In the genomic region with DNA sequence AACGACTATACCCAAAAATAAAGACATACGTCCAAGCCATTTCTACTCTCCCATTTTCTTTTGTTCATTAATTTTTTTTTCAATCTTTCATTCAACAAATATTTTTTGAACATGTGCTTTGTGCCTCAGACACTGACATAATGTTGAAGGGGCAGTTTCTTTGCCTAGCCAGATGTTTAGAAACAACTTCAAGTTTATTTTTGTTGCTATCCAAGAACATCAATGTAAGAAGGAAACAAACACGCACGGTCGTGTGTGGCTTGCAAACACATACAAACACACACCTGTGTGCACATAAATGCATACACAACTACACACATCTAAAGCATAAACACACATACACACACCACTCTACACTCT, we compare ENCODE assay signal across 28 cellular contexts. TPM values are rescaled to one million over a fixed set of nuclear protein-coding genes. Genes with fewer than 3 reads are reported as not detected.
DNase-seq lines count a peak whose midpoint lies in the region; ATAC-seq, FAIRE-seq and TF ChIP-seq lines count a peak whose summit lies in the region.
"Had no signal": no experiment of that assay in that cellular context is flagged by ENCODE, and none has a peak within 500 bp of the region (broad histone marks: within the 10 kb centered on the region; RNA-seq: fewer than 3 reads in every experiment).

No MANE protein-coding gene starts in this region.

- DNase-seq in MCF 10A (ENCODE audit: unreplicated experiment) (no peak), mammary epithelial cell (no peak), HepG2 (ENCODE audit: low spot score) (no peak), osteocyte (ENCODE audit: extremely low spot score, unreplicated experiment) (no peak), SW480 (ENCODE audit: low spot score) (no peak), 8988T (no peak), putamen (ENCODE audit: low spot score) (no peak), islet precursor cell (no peak)
- DNase-seq: activated CD4-positive, alpha-beta T cell treated with anti-CD3 and anti-CD28 coated beads, Interleukin-2, amount 50 U/mL, for 4 hours; activated CD4-positive, CD25-positive, alpha-beta regulatory T cell; activated T-cell treated with anti-CD3 and anti-CD28 coated beads, Interleukin-2, amount 50 U/mL, for 72 hours; central memory CD4-positive, alpha-beta T cell; esophagus squamous epithelium; foreskin keratinocyte; heart right ventricle; lower lobe of right lung; NCI-H510A; SK-N-SH; upper lobe of right lung had no signal

- POLR2A ChIA-PET in MCF 10A (lab: Yijun Ruan, JAX) = interaction anchor here (2.2 kb wide), 1 partner anchor 13 kb away, joined by 16 read pairs; no protein-coding TSS in a partner anchor
- POLR2A ChIA-PET in HepG2 (lab: Yijun Ruan, JAX) = interaction anchor here (0.8 to 5.0 kb wide), 22 partner anchors 9 to 255 kb away, joined by 3 to 141 read pairs (median 6); a partner anchor contains a TSS

- ATAC-seq in HepG2 = no peak
- ATAC-seq: activated T-cell treated with anti-CD3 and anti-CD28 coated beads, Interleukin-2, amount 50 U/mL, for 72 hours; foreskin keratinocyte; stimulated activated memory B cell treated with anti-CD40 and anti-IgM and Interleukin-4, amounts not matched to agents 10 μg/mL and 1 μg/mL and 100 μg/mL, for 72 hours had no signal

- H3K4me1 ChIP-seq in mammary epithelial cell (ENCODE audit: insufficient read depth, low read length) (peaks cover 21% of the 10 kb centered on the region), HepG2 (ENCODE audit: insufficient read depth, low read length) (peaks cover 69% of the 10 kb centered on the region)

- H3K79me2 ChIP-seq in mammary epithelial cell (ENCODE audit: insufficient read depth, low read length) (no peaks in the 10 kb centered on the region), HepG2 (ENCODE audit: insufficient read depth, low read length) (no peaks in the 10 kb centered on the region)

- CTCF ChIA-PET in MCF 10A (lab: Yijun Ruan, JAX) (interaction anchor here (0.5 to 2.5 kb wide), 4 partner anchors 12 to 266 kb away, joined by 3 to 14 read pairs (median 5); no protein-coding TSS in a partner anchor), mammary epithelial cell (lab: Charles Lee; ENCODE audit: low non-redundant PET) (no interaction called here), HepG2 (lab: Yijun Ruan, JAX; ENCODE audit: low intra/inter-chr PET ratio, low total read pairs) (no interaction called here)

- H3K4me3 ChIP-seq in mammary epithelial cell (replicated peaks in 1 of 3; ENCODE audit: insufficient read depth in 1 of 3, low read depth in 2 of 3, low read length in 3 of 3) = no peak overlapping the region
- no peak overlapping the region; a peak in 1 of 6 replicates for H3K4me3 ChIP-seq in HepG2 (replicated peaks in 1 of 3; ENCODE audit: insufficient read depth in 1 of 3, low read depth in 2 of 3, low read length in 3 of 3)
- H3K4me3 ChIP-seq: ascending aorta, esophagus squamous epithelium, heart right ventricle, lower lobe of right lung, upper lobe of right lung had no signal

- H2AFZ ChIP-seq in mammary epithelial cell (ENCODE audit: low read depth, low read length) (no peak overlapping the region), HepG2 (ENCODE audit: low read length) (no peak overlapping the region)

- no peak for TF ChIP-seq POLR2A in HepG2 (IDR thresholded peaks at IDR 0.05; ENCODE audit: insufficient read depth in 1 of 2, low read depth in 2 of 2, low read length in 2 of 2)

- H4K20me1 ChIP-seq in mammary epithelial cell (ENCODE audit: insufficient read depth, low read length) = no peaks in the 10 kb centered on the region
- H4K20me1 ChIP-seq in HepG2 (ENCODE audit: insufficient read depth, low read length) = no peaks in the 10 kb centered on the region

- intact Hi-C loops in MCF 10A (cut with micrococcal nuclease) = no loop called here
- intact Hi-C loops in mammary epithelial cell (cut with micrococcal nuclease) = no loop called here
- intact Hi-C loops in HepG2 (cut with micrococcal nuclease; ENCODE audit: unreplicated experiment) = loop anchor here (2.0 kb wide), 1 partner anchor 62 kb away; no protein-coding TSS in a partner anchor

- TF ChIP-seq EP300 in HepG2 (IDR thresholded peaks at IDR 0.05; ENCODE audit: low read depth in 2 of 2, low read length in 2 of 2) (no peak), HepG2 (CRISPR knock-in tag; IDR thresholded peaks at IDR 0.05; ENCODE audit: borderline replicate concordance) (no peak)

- no peak overlapping the region for H3K4me2 ChIP-seq in mammary epithelial cell (ENCODE audit: insufficient read depth, low read depth, low read length)
- H3K4me2 ChIP-seq in HepG2 (ENCODE audit: low read depth, low read length) = peak overlapping the region; percentile 85
- H3K4me2 ChIP-seq: SK-N-SH had no signal

- H3K27me3 Mint-ChIP-seq in MCF 10A (ENCODE audit: insufficient read depth, unreplicated experiment) (no peaks in the 10 kb centered on the region), osteocyte (ENCODE audit: unreplicated experiment) (no peaks in the 10 kb centered on the region)

- H3K27ac ChIP-seq in mammary epithelial cell (ENCODE audit: insufficient read depth, low read depth, low read length) = no peak overlapping the region
- H3K27ac ChIP-seq in HepG2 (ENCODE audit: extremely low read length, insufficient read depth, low read length) = peak overlapping the region; percentile 95
- H3K27ac ChIP-seq: foreskin keratinocyte, lower lobe of right lung, upper lobe of right lung had no signal

- dilution Hi-C loops in mammary epithelial cell (cut with HindIII; ENCODE audit: low sequenced_read_pairs) = no loop called here

- BruUV-seq in MCF 10A (replicated peaks; lab: Mats Ljungman, UMichigan) (no TSS peak), mammary epithelial cell (replicated peaks; lab: Mats Ljungman, UMichigan) (no TSS peak), HepG2 (replicated peaks; lab: Mats Ljungman, UMichigan) (TSS peak; percentile 93)

- H3K9me3 ChIP-seq in mammary epithelial cell (replicated peaks; ENCODE audit: insufficient read depth, low read length) = no peaks in the 10 kb centered on the region
- H3K9me3 ChIP-seq in HepG2 (ENCODE audit: low read length) = no peaks in the 10 kb centered on the region
- H3K9me3 ChIP-seq: ascending aorta, esophagus squamous epithelium, lower lobe of right lung, SK-N-SH, upper lobe of right lung had no signal

- in situ Hi-C loops in mammary epithelial cell (cut with MboI; ENCODE audit: low sequenced_read_pairs in 2 of 2) = no loop called here
- in situ Hi-C loops in HepG2 (cut with HindIII; ENCODE audit: extremely low pct_ligation_motif_present, low pct_unique_long_range_greater_than_20kb) = no loop called here

- H3K4me1 Mint-ChIP-seq in MCF 10A (ENCODE audit: insufficient read depth, unreplicated experiment) = peaks cover 22% of the 10 kb centered on the region
- peaks cover 63% of the 10 kb centered on the region for H3K4me1 Mint-ChIP-seq in osteocyte (ENCODE audit: unreplicated experiment)

- no peak for TF ChIP-seq RAD21 in HepG2 (CRISPR knock-in tag; IDR thresholded peaks at IDR 0.05)

- H3K27ac Mint-ChIP-seq in MCF 10A (ENCODE audit: low read depth, unreplicated experiment) = peak overlapping the region; percentile 50
- peak overlapping the region; percentile 98 for H3K27ac Mint-ChIP-seq in osteocyte (ENCODE audit: unreplicated experiment)
- H3K27ac Mint-ChIP-seq: activated T-cell treated with anti-CD3 and anti-CD28 coated beads, Interleukin-2, amount 50 U/mL, for 72 hours; dendritic cell treated with granulocyte-macrophage colony-stimulating factor and Interleukin-4, amounts not matched to agents 40 ng/mL and 50 ng/mL, for 4 days; stimulated activated memory B cell treated with anti-CD40 and anti-IgM and Interleukin-4, amounts not matched to agents 10 μg/mL and 1 μg/mL and 100 μg/mL, for 72 hours; T-helper 1 cell treated with Interleukin-12 subunit alpha and Interleukin-12 subunit beta and Interleukin-4 antibody, amounts not matched to agents 30 μg/mL and 1 μg/mL, for 36 hours had no signal

- FAIRE-seq in HepG2 (lab: Jason Lieb, UNC) = no peak
- FAIRE-seq: TTC549 had no signal

- WGBS in mammary epithelial cell (ENCODE audit: low coverage, missing lambda C conversion rate) = 98% methylated on average over 5 of the region's 5 CpGs
- 42% methylated on average over 5 of the region's 5 CpGs for WGBS in HepG2 (ENCODE audit: low lambda C conversion rate)

- H3K36me3 ChIP-seq in mammary epithelial cell (ENCODE audit: insufficient read depth, low read length) (no peaks in the 10 kb centered on the region), HepG2 (replicated peaks in 1 of 2; ENCODE audit: control insufficient read depth in 1 of 2, insufficient read depth in 2 of 2, low read length in 2 of 2) (no peaks in the 10 kb centered on the region)
- H3K36me3 ChIP-seq: ascending aorta, esophagus squamous epithelium, heart right ventricle, lower lobe of right lung, upper lobe of right lung had no signal

- H3K27me3 ChIP-seq in mammary epithelial cell (ENCODE audit: insufficient read depth, low read length) (no peaks in the 10 kb centered on the region), HepG2 (ENCODE audit: control insufficient read depth in 1 of 2, insufficient read depth in 2 of 2, low read length in 2 of 2) (no peaks in the 10 kb centered on the region)
- H3K27me3 ChIP-seq: ascending aorta, esophagus squamous epithelium, foreskin keratinocyte, heart right ventricle, upper lobe of right lung had no signal

- no peak for TF ChIP-seq CTCF in MCF 10A (IDR thresholded peaks at IDR 0.05; ENCODE audit: unreplicated experiment)
- TF ChIP-seq CTCF in mammary epithelial cell (conservative IDR thresholded peaks at IDR 0.05 in 1 of 2, IDR thresholded peaks at IDR 0.05 in 1 of 2; ENCODE audit: extremely low read depth in 1 of 2, insufficient read depth in 1 of 2, low read depth in 1 of 2, low read length in 2 of 2) = no peak
- TF ChIP-seq CTCF in HepG2 (CRISPR knock-in tag; IDR thresholded peaks at IDR 0.05) = no peak
- TF ChIP-seq CTCF in osteocyte (IDR thresholded peaks at IDR 0.05) = no peak

- H3K9ac ChIP-seq in mammary epithelial cell (ENCODE audit: insufficient read depth, low read length) (no peak overlapping the region), HepG2 (ENCODE audit: insufficient read depth, low read depth, low read length) (peak overlapping the region; percentile 71)
- H3K9ac ChIP-seq: SK-N-SH had no signal

- H3K9me3 Mint-ChIP-seq in MCF 10A (ENCODE audit: unreplicated experiment) (no peaks in the 10 kb centered on the region), osteocyte (ENCODE audit: unreplicated experiment) (no peaks in the 10 kb centered on the region)
- H3K9me3 Mint-ChIP-seq: activated T-cell treated with anti-CD3 and anti-CD28 coated beads, Interleukin-2, amount 50 U/mL, for 72 hours had no signal

- peaks cover 4% of the 10 kb centered on the region for H3K36me3 Mint-ChIP-seq in MCF 10A (ENCODE audit: insufficient read depth, unreplicated experiment)
- H3K36me3 Mint-ChIP-seq in osteocyte (ENCODE audit: unreplicated experiment) = no peaks in the 10 kb centered on the region
- H3K36me3 Mint-ChIP-seq: stimulated activated memory B cell treated with anti-CD40 and anti-IgM and Interleukin-4, amounts not matched to agents 10 μg/mL and 1 μg/mL and 100 μg/mL, for 72 hours had no signal

- H3K4me3 Mint-ChIP-seq in MCF 10A (ENCODE audit: unreplicated experiment) = no peak overlapping the region
- H3K4me3 Mint-ChIP-seq in osteocyte (ENCODE audit: unreplicated experiment) = no peak overlapping the region
- H3K4me3 Mint-ChIP-seq: activated T-cell treated with anti-CD3 and anti-CD28 coated beads, Interleukin-2, amount 50 U/mL, for 72 hours; dendritic cell treated with granulocyte-macrophage colony-stimulating factor and Interleukin-4, amounts not matched to agents 40 ng/mL and 50 ng/mL, for 4 days; stimulated activated memory B cell treated with anti-CD40 and anti-IgM and Interleukin-4, amounts not matched to agents 10 μg/mL and 1 μg/mL and 100 μg/mL, for 72 hours; T-helper 1 cell treated with Interleukin-12 subunit alpha and Interleukin-12 subunit beta and Interleukin-4 antibody, amounts not matched to agents 30 μg/mL and 1 μg/mL, for 36 hours had no signal

RNA-seq across cellular contexts. Expression of a gene that starts 39.9 kb away (rescaled TPM):
- total RNA-seq in MCF 10A (2022) = 0.16 TPM in 1 of 2 replicates, not detected in the other
- total RNA-seq in mammary epithelial cell = under 1 TPM in 1 of 2 donors, not detected in 1; 0.24 TPM
- polyA plus RNA-seq in mammary epithelial cell = 0.14 TPM
- polyA minus RNA-seq in mammary epithelial cell = not detected
- 3.6 and 5.0 TPM in 2 replicates for total RNA-seq in HepG2 (2016; rRNA removed; fragmentation: Illumina TruSeq; extraction: Trizol)
- total RNA-seq in HepG2 (2016; cell fraction: cytosol; rRNA removed; fragmentation: Illumina TruSeq; extraction: Trizol; ENCODE audit: low read depth) = 7.2 and 7.4 TPM in 2 replicates
- 4.0 and 4.7 TPM in 2 replicates for total RNA-seq in HepG2 (2016; cell fraction: insoluble cytoplasmic fraction; rRNA removed; fragmentation: Illumina TruSeq; extraction: Trizol)
- 7.3 and 8.5 TPM in 2 replicates for total RNA-seq in HepG2 (2016; cell fraction: membrane; rRNA removed; fragmentation: Illumina TruSeq; extraction: Trizol)
- total RNA-seq in HepG2 (2016; cell fraction: nucleus; rRNA removed; fragmentation: Illumina TruSeq; extraction: Trizol) = 3.1 and 3.4 TPM in 2 replicates
- 8.0 and 11.9 TPM in 2 replicates for polyA plus RNA-seq in HepG2 (2011; rRNA removed)
- 8.3 and 9.7 TPM in 2 replicates for polyA plus RNA-seq in HepG2 (2011; cell fraction: cytosol; rRNA removed)
- 5.4 and 5.5 TPM in 2 replicates for polyA plus RNA-seq in HepG2 (2011; cell fraction: nucleus; rRNA removed)
- 7.8 and 9.0 TPM in 2 replicates for polyA plus RNA-seq in HepG2 (2012)
- 13.5 and 16.1 TPM in 2 replicates for polyA plus RNA-seq in HepG2 (2016; cell fraction: cytosol; fragmentation: Illumina TruSeq; extraction: Trizol; ENCODE audit: low read depth)
- 10.5 and 11.7 TPM in 2 replicates for polyA plus RNA-seq in HepG2 (2016; cell fraction: insoluble cytoplasmic fraction; fragmentation: Illumina TruSeq; extraction: Trizol; ENCODE audit: low read depth)
- polyA plus RNA-seq in HepG2 (2016; cell fraction: membrane; fragmentation: Illumina TruSeq; extraction: Trizol; ENCODE audit: low read depth) = 14.2 and 14.7 TPM in 2 replicates
- polyA plus RNA-seq in HepG2 (2016; cell fraction: nucleus; fragmentation: Illumina TruSeq; extraction: Trizol; ENCODE audit: insufficient read depth, low read depth) = 6.5 and 6.6 TPM in 2 replicates
- polyA minus RNA-seq in HepG2 (2011; rRNA and poly(A)+ RNA removed; ENCODE audit: low replicate concordance) = 0.44 and 32.3 TPM in 2 replicates
- polyA minus RNA-seq in HepG2 (2011; cell fraction: cytosol; rRNA and poly(A)+ RNA removed) = 2.9 and 6.7 TPM in 2 replicates
- polyA minus RNA-seq in HepG2 (2011; cell fraction: nucleus; rRNA and poly(A)+ RNA removed) = 8.0 and 8.9 TPM in 2 replicates
- not detected in 2 replicates for total RNA-seq in osteocyte
- total RNA-seq: A172; activated T-cell treated with anti-CD3 and anti-CD28 coated beads, Interleukin-2, amount 50 U/mL, for 72 hours; ascending aorta; esophagus squamous epithelium; myocyte; pulmonary artery endothelial cell; skeletal muscle tissue had no signal
- polyA plus RNA-seq: SK-N-SH had no signal
